ENCODE assay signal across 1 cellular context in the genomic region with DNA sequence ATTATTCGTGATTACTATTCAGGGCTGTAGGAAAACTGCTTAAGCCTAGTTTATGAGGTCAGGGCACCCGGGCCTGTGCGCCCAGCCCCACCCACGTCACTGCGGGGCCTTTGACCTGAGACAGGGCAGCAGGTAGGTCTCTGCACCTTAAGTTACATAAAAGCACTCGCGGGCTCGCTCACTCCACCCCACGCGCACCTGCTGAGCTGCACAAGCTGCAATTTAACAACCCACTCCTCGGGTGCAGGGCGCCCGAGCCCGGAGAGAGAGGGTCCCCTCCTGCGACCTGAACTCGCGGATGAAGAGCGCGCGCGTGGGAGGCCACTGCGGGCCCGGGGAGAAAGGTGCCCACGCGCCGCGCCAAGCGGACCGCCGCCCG.
TF ChIP-seq lines count a peak whose summit lies in the region.

No MANE protein-coding gene starts in this region.

TF ChIP-seq in endothelial cell of umbilical vein, 7 proteins besides CTCF, POLR2A, EP300 and RAD21:
- TF ChIP-seq, protein P1, sequence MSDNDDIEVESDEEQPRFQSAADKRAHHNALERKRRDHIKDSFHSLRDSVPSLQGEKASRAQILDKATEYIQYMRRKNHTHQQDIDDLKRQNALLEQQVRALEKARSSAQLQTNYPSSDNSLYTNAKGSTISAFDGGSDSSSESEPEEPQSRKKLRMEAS (IDR thresholded peaks at IDR 0.05; ENCODE audit: insufficient read depth, insufficient read length), result no peak
- no peak for TF ChIP-seq JUN (IDR thresholded peaks at IDR 0.05; ENCODE audit: borderline replicate concordance, insufficient read depth, insufficient read length, low read depth)
- no peak for TF ChIP-seq EZH2 (IDR thresholded peaks at IDR 0.05; ENCODE audit: borderline replicate concordance, low read depth, low read length, severe bottlenecking)
- no peak for TF ChIP-seq GATA2 (IDR thresholded peaks at IDR 0.05; ENCODE audit: insufficient read depth, insufficient read length, low read depth, low read length)
- TF ChIP-seq POLR2AphosphoS5 (IDR thresholded peaks at IDR 0.05; ENCODE audit: insufficient read depth, low read depth, low read length), result no peak
